In genomic region chr7:54541941-54542618, GRCh38 we compare ENCODE assay signal across 10 cellular contexts. TPM values are rescaled to one million over a fixed set of nuclear protein-coding genes. Genes with fewer than 3 reads are reported as not detected.
DNase-seq lines count a peak whose midpoint lies in the region; ATAC-seq and TF ChIP-seq lines count a peak whose summit lies in the region.
"Had no signal": no experiment of that assay in that cellular context is flagged by ENCODE, and none has a peak within 500 bp of the region (broad histone marks: within the 10 kb centered on the region; RNA-seq: fewer than 3 reads in every experiment).

Gene VSTM2A, plus strand, starts transcription at chr7:54542375. Its CDS starts 356 bp downstream, at chr7:54542731.

- H3K27me3 Mint-ChIP-seq in nephron progenitor cell (ENCODE audit: low read depth, poor library complexity), result peaks cover 83% of the 10 kb centered on the region

- peak within 1 kb of the TSS; percentile 32 for H3K4me3 ChIP-seq in ectodermal cell (ENCODE audit: insufficient read depth, low read depth, low read length)
- H3K4me3 ChIP-seq: BLaER1 had no signal

- H3K4me3 Mint-ChIP-seq in nephron progenitor cell, result peak within 1 kb of the TSS; percentile 82
- H3K4me3 Mint-ChIP-seq: central memory CD8-positive, alpha-beta T cell had no signal

- H3K4me1 Mint-ChIP-seq in nephron progenitor cell, result peaks cover 10% of the 10 kb centered on the region
- H3K4me1 Mint-ChIP-seq: central memory CD8-positive, alpha-beta T cell had no signal

- peaks cover 8% of the 10 kb centered on the region for H3K4me1 ChIP-seq in ectodermal cell (ENCODE audit: control insufficient read depth, insufficient read depth, low read length)
- H3K4me1 ChIP-seq: BLaER1 had no signal

- H3K9me3 Mint-ChIP-seq in nephron progenitor cell, result no peaks in the 10 kb centered on the region

- WGBS in ectodermal cell, 2 experiments, result 0 to 1% methylated on average over 58 of the region's 58 CpGs

- H3K36me3 Mint-ChIP-seq in nephron progenitor cell (ENCODE audit: low read depth), result no peaks in the 10 kb centered on the region

- no peak for ATAC-seq in GM19452 (IDR thresholded peaks at IDR 0.05; ENCODE audit: unreplicated experiment)
- ATAC-seq in HG02840 (IDR thresholded peaks at IDR 0.05; ENCODE audit: low FRiP score, unreplicated experiment), result no peak
- no peak for ATAC-seq in left lobe of liver

- no peaks in the 10 kb centered on the region for H3K36me3 ChIP-seq in ectodermal cell (ENCODE audit: control insufficient read depth, insufficient read depth, low read length)
- H3K36me3 ChIP-seq: BLaER1 had no signal

- H3K9me3 ChIP-seq in ectodermal cell (ENCODE audit: control insufficient read depth, low read length), result no peaks in the 10 kb centered on the region

- no peak within 1 kb of the TSS for H3K27ac Mint-ChIP-seq in nephron progenitor cell

- peaks cover 73% of the 10 kb centered on the region for H3K27me3 ChIP-seq in ectodermal cell (ENCODE audit: control insufficient read depth, insufficient read depth, low read length, poor library complexity, severe bottlenecking)
- H3K27me3 ChIP-seq: BLaER1 had no signal

- H3K27ac ChIP-seq in ectodermal cell (ENCODE audit: insufficient read depth, low read depth, low read length, poor library complexity, severe bottlenecking), result no peak within 1 kb of the TSS
- H3K27ac ChIP-seq: BLaER1 had no signal

- peak; percentile 48 for DNase-seq in Ammon's horn (ENCODE audit: low spot score)
- DNase-seq in NCI-H345 (lab: John Stamatoyannopoulos, UW), result peak; percentile 75
- peak; percentile 79 for DNase-seq in nephron progenitor cell
- no peak for DNase-seq in stimulated activated CD4-positive, alpha-beta T cell treated with anti-CD3 and anti-CD28 coated beads, Interleukin-2, amount 100 ng/mL, for 48 hours
- DNase-seq in left lobe of liver (ENCODE audit: low spot score), result no peak

- TF ChIP-seq CTCF in nephron progenitor cell (IDR thresholded peaks at IDR 0.05), result no peak

RNA-seq across cellular contexts. Expression of gene VSTM2A, which starts in this region (rescaled TPM):
- 0.67 TPM for polyA plus RNA-seq in ectodermal cell (2013, experiment 1 of 4)
- 0.09 TPM for polyA plus RNA-seq in ectodermal cell (2013, experiment 2 of 4)
- polyA plus RNA-seq in ectodermal cell (2013, experiment 3 of 4), result 0.43 TPM
- polyA plus RNA-seq in ectodermal cell (2013, experiment 4 of 4), result 0.32 TPM
- total RNA-seq in left lobe of liver, result not detected

Comparison
In these comparisons a context has a peak if more than half of its experiments do, and no peak if none do; other contexts are left out.
1. DNase-seq: peak in Ammon's horn (single experiment), NCI-H345 (single experiment) and nephron progenitor cell (single experiment); none in stimulated activated CD4-positive, alpha-beta T cell treated with anti-CD3 and anti-CD28 coated beads, Interleukin-2, amount 100 ng/mL, for 48 hours (0 of 2) and left lobe of liver (single experiment).